ENCODE assay signal across 8 cellular contexts in genomic region chr2:231714639-231715498, GRCh38. TPM values are rescaled to one million over a fixed set of nuclear protein-coding genes. Genes with fewer than 3 reads are reported as not detected.
DNase-seq lines count a peak whose midpoint lies in the region; ATAC-seq and TF ChIP-seq lines count a peak whose summit lies in the region.

No MANE protein-coding gene starts in this region.

- H3K27ac Mint-ChIP-seq in activated CD8-positive, alpha-beta T cell treated with anti-CD3 and anti-CD28 coated beads for 36 hours = peak overlapping the region; percentile 94
- peak overlapping the region; percentile 91 for H3K27ac Mint-ChIP-seq in endodermal cell

- 56 to 60% methylated on average over 11 to 17 of the region's 17 CpGs for WGBS in endodermal cell (ENCODE audit: insufficient coverage in 1 of 2, insufficient read length in 1 of 2), 2 experiments

- H3K36me3 ChIP-seq in BLaER1 = peaks cover 55% of the 10 kb centered on the region
- H3K36me3 ChIP-seq in H7 (replicated peaks; ENCODE audit: control insufficient read depth, insufficient read depth, low read length) = peaks cover 18% of the 10 kb centered on the region
- H3K36me3 ChIP-seq in endodermal cell (ENCODE audit: control insufficient read depth, insufficient read depth, low read length) = peaks cover 38% of the 10 kb centered on the region
- peaks cover 9 to 19% of the 10 kb centered on the region in 2 donors for H3K36me3 ChIP-seq in muscle layer of duodenum (ENCODE audit: control insufficient read depth in 1 of 2, insufficient read depth in 2 of 2, low read length in 2 of 2)

- no peaks in the 10 kb centered on the region for H3K27me3 Mint-ChIP-seq in activated CD8-positive, alpha-beta T cell treated with anti-CD3 and anti-CD28 coated beads for 36 hours
- H3K27me3 Mint-ChIP-seq in endodermal cell (ENCODE audit: insufficient read depth) = no peaks in the 10 kb centered on the region

- H3K4me1 ChIP-seq in BLaER1 = peaks cover 78% of the 10 kb centered on the region
- H3K4me1 ChIP-seq in endodermal cell (ENCODE audit: control insufficient read depth, insufficient read depth, low read length) = no peaks in the 10 kb centered on the region
- H3K4me1 ChIP-seq in muscle layer of duodenum (ENCODE audit: control insufficient read depth in 1 of 2, insufficient read depth in 2 of 2, low read length in 2 of 2) = peaks cover 24 to 27% of the 10 kb centered on the region in 2 donors

- peaks cover 35% of the 10 kb centered on the region for H3K4me1 Mint-ChIP-seq in activated CD8-positive, alpha-beta T cell treated with anti-CD3 and anti-CD28 coated beads for 36 hours (ENCODE audit: low read depth)
- peaks cover 20% of the 10 kb centered on the region for H3K4me1 Mint-ChIP-seq in endodermal cell

- intact Hi-C loops in activated CD8-positive, alpha-beta T cell treated with anti-CD3 and anti-CD28 coated beads for 36 hours (cut with micrococcal nuclease) = loop anchor here (1.0 to 2.0 kb wide), 2 partner anchors 38 to 102 kb away; no protein-coding TSS in a partner anchor

- peak; percentile 89 for DNase-seq in H7
- peak; percentile 80 for DNase-seq in NCI-H526 treated with DMSO at 0.1 percent for 48 hours (lab: John Stamatoyannopoulos, UW)
- DNase-seq in activated CD8-positive, alpha-beta T cell treated with anti-CD3 and anti-CD28 coated beads for 36 hours = peak; percentile 91
- DNase-seq in endodermal cell = peak; percentile 98
- peak; percentile 38 to 84 (median 74) for DNase-seq in stimulated activated naive CD4-positive, alpha-beta T cell (lab: John Stamatoyannopoulos, UW)

- H3K4me2 ChIP-seq in BLaER1 = peak overlapping the region; percentile 95

- TF ChIP-seq CTCF in activated CD8-positive, alpha-beta T cell treated with anti-CD3 and anti-CD28 coated beads for 36 hours (IDR thresholded peaks at IDR 0.05) = peak; percentile 93
- TF ChIP-seq CTCF in endodermal cell (conservative IDR thresholded peaks at IDR 0.05) = peak; percentile 92

- CTCF ChIA-PET in activated CD8-positive, alpha-beta T cell treated with anti-CD3 and anti-CD28 coated beads for 36 hours (lab: Charles Lee) = interaction anchor here (0.6 to 8.9 kb wide), 53 partner anchors 8 to 526 kb away, joined by 3 to 385 read pairs (median 4); partner anchors contain the start of genes COPS7B and PDE6D

- H3K27ac ChIP-seq in BLaER1 = peak overlapping the region; percentile 74
- peak overlapping the region; percentile 54 for H3K27ac ChIP-seq in endodermal cell (ENCODE audit: low read depth, low read length)
- peak overlapping the region; percentile 31 for H3K27ac ChIP-seq in muscle layer of duodenum (ENCODE audit: low read length)

- H3K9ac ChIP-seq in BLaER1 (peak overlapping the region; percentile 62), endodermal cell (ENCODE audit: extremely low read depth, low read length, poor library complexity, severe bottlenecking) (no peak overlapping the region)

- H3K4me3 ChIP-seq in BLaER1 (peak overlapping the region; percentile 50), H7 (ENCODE audit: insufficient read depth, low read depth, low read length) (no peak overlapping the region), endodermal cell (ENCODE audit: low read length) (no peak overlapping the region), muscle layer of duodenum (ENCODE audit: low read depth in 1 of 2, low read length in 2 of 2) (no peak overlapping the region)

- H3K27me3 ChIP-seq in BLaER1 (no peaks in the 10 kb centered on the region), H7 (ENCODE audit: control insufficient read depth, insufficient read depth, low read length) (no peaks in the 10 kb centered on the region), endodermal cell (ENCODE audit: control insufficient read depth, insufficient read depth, low read length, poor library complexity, severe bottlenecking) (no peaks in the 10 kb centered on the region), muscle layer of duodenum (ENCODE audit: low read depth, low read length) (no peaks in the 10 kb centered on the region)

- H3K9me3 ChIP-seq in BLaER1 = no peaks in the 10 kb centered on the region
- H3K9me3 ChIP-seq in endodermal cell (ENCODE audit: control insufficient read depth, low read length) = no peaks in the 10 kb centered on the region
- H3K9me3 ChIP-seq in muscle layer of duodenum (ENCODE audit: control insufficient read depth in 1 of 2, low read length in 2 of 2) = no peaks in the 10 kb centered on the region

- no peak overlapping the region for H3K4me3 Mint-ChIP-seq in activated CD8-positive, alpha-beta T cell treated with anti-CD3 and anti-CD28 coated beads for 36 hours
- no peak overlapping the region for H3K4me3 Mint-ChIP-seq in endodermal cell

- peaks cover 67% of the 10 kb centered on the region for H4K20me1 ChIP-seq in BLaER1

- peaks cover 31% of the 10 kb centered on the region for H3K36me3 Mint-ChIP-seq in activated CD8-positive, alpha-beta T cell treated with anti-CD3 and anti-CD28 coated beads for 36 hours (ENCODE audit: low read depth)
- peaks cover 31% of the 10 kb centered on the region for H3K36me3 Mint-ChIP-seq in endodermal cell (ENCODE audit: low read depth)

- POLR2A ChIA-PET in activated CD8-positive, alpha-beta T cell treated with anti-CD3 and anti-CD28 coated beads for 36 hours (lab: Charles Lee) = interaction anchor here (0.6 to 7.5 kb wide), 19 partner anchors 8 to 258 kb away, joined by 3 to 82 read pairs (median 5); partner anchors contain the start of genes COPS7B and NCL

- H3K9me3 Mint-ChIP-seq in activated CD8-positive, alpha-beta T cell treated with anti-CD3 and anti-CD28 coated beads for 36 hours = no peaks in the 10 kb centered on the region
- no peaks in the 10 kb centered on the region for H3K9me3 Mint-ChIP-seq in endodermal cell

- peak; percentile 10 for ATAC-seq in activated CD8-positive, alpha-beta T cell treated with anti-CD3 and anti-CD28 coated beads for 36 hours
- ATAC-seq in GM19452 (IDR thresholded peaks at IDR 0.05; ENCODE audit: unreplicated experiment) = no peak

RNA-seq across cellular contexts. Expression of gene PTMA, which starts 6.5 kb away (rescaled TPM):
- 2,153 and 2,302 TPM in 2 replicates for total RNA-seq in H7 (2014; rRNA removed; shearing (Covaris generic))
- total RNA-seq in activated CD8-positive, alpha-beta T cell treated with anti-CD3 and anti-CD28 coated beads for 36 hours = 1,000 to 10,000 TPM; 2,463 to 2,468 TPM
- 1,000 to 10,000 TPM; 1,233 to 1,450 TPM for total RNA-seq in endodermal cell
- polyA plus RNA-seq in endodermal cell (2013, experiment 1 of 2) = 1,679 TPM
- 1,712 TPM for polyA plus RNA-seq in endodermal cell (2013, experiment 2 of 2)
